ENCODE assay signal across 12 cellular contexts in the genomic region with DNA sequence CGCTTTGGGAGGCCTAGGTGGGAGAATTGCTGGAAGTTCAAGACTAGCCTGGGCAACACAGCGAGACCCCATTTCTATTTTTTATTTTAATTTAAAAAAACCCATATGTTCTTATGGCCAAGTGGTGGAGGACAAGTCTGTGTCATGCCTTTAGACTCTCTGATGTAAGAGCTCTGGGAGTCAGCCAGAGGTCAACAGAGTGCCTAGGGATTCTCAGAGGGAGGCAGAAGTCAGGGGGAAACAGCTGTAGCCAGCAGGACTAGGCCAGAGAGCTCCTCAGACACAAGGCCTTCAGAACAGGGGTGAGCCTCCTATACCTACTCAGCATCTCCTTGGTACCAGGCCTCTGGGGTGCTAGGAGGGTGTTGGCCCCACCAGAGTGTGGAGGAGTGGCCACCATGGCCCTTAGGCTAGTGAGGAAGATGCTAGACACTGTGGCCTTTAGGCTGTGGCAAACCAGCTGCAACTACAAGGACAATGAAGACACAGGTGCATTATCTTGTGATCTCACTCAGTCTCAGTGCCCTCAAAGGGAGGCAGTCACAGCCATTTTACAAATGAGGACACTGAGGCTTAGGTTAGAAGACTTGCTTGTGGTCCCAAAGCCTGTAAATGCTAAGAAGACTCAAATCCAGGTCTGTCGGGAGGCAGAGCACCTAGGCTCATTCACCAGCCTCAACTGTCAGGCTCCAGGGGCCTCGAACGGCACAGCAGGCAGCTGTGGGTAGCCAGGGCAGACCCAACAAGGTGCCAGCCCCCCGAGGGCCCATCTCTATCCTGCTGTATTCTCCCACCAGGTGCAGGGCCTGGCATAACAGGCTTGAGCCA. TPM values are rescaled to one million over a fixed set of nuclear protein-coding genes. Genes with fewer than 3 reads are reported as not detected.
DNase-seq lines count a peak whose midpoint lies in the region; ATAC-seq, FAIRE-seq and TF ChIP-seq lines count a peak whose summit lies in the region.
"Had no signal": no experiment of that assay in that cellular context is flagged by ENCODE, and none has a peak within 500 bp of the region (broad histone marks: within the 10 kb centered on the region; RNA-seq: fewer than 3 reads in every experiment).

No MANE protein-coding gene starts in this region.

- H3K4me3 ChIP-seq in osteoblast (ENCODE audit: insufficient read depth, low read length): no peak overlapping the region
- no peak overlapping the region for H3K4me3 ChIP-seq in small intestine (ENCODE audit: low read depth in 1 of 2, low read length in 2 of 2)

- peak overlapping the region; percentile 21 for H3K27ac Mint-ChIP-seq in CD4-positive, alpha-beta T cell
- H3K27ac Mint-ChIP-seq: activated naive CD4-positive, alpha-beta T cell treated with anti-CD3 and anti-CD28 coated beads, Interleukin-2, amount 50 U/mL, for 24 hours had no signal

- peak; percentile 13 for ATAC-seq in CD4-positive, alpha-beta T cell (ENCODE audit: poor library complexity)
- ATAC-seq in GM19351 (IDR thresholded peaks at IDR 0.05; ENCODE audit: unreplicated experiment) (no peak), GM19328 (IDR thresholded peaks at IDR 0.05; ENCODE audit: unreplicated experiment) (no peak)

- no peaks in the 10 kb centered on the region for H3K36me3 ChIP-seq in osteoblast (ENCODE audit: insufficient read depth, low read length)
- H3K36me3 ChIP-seq in small intestine (ENCODE audit: control insufficient read depth in 2 of 2, insufficient read depth in 2 of 2, low read length in 2 of 2): no peaks in the 10 kb centered on the region

- TF ChIP-seq CTCF in CD4-positive, alpha-beta T cell (IDR thresholded peaks at IDR 0.05): no peak
- TF ChIP-seq CTCF in osteoblast (IDR thresholded peaks at IDR 0.05; ENCODE audit: extremely low read depth, low read depth, low read length): no peak

- H3K4me3 Mint-ChIP-seq in CD4-positive, alpha-beta T cell: no peak overlapping the region
- H3K4me3 Mint-ChIP-seq: activated naive CD4-positive, alpha-beta T cell treated with anti-CD3 and anti-CD28 coated beads, Interleukin-2, amount 50 U/mL, for 24 hours had no signal

- H3K4me2 ChIP-seq in osteoblast (ENCODE audit: insufficient read depth, low read length): peak overlapping the region; percentile 43

- H3K36me3 Mint-ChIP-seq in CD4-positive, alpha-beta T cell (ENCODE audit: low read depth): peaks cover 2% of the 10 kb centered on the region
- H3K36me3 Mint-ChIP-seq: activated naive CD4-positive, alpha-beta T cell treated with anti-CD3 and anti-CD28 coated beads, Interleukin-2, amount 50 U/mL, for 24 hours had no signal

- no peaks in the 10 kb centered on the region for H3K9me3 ChIP-seq in CD4-positive, alpha-beta T cell (ENCODE audit: control insufficient read depth, low read length)
- H3K9me3 ChIP-seq in osteoblast (ENCODE audit: low read depth, low read length) (no peaks in the 10 kb centered on the region), small intestine (ENCODE audit: control insufficient read depth, low read depth) (no peaks in the 10 kb centered on the region)

- no peak overlapping the region for H3K27ac ChIP-seq in CD4-positive, alpha-beta T cell (ENCODE audit: low read depth, low read length)
- H3K27ac ChIP-seq in osteoblast (ENCODE audit: low read depth, low read length) (peak overlapping the region; percentile 45), small intestine (ENCODE audit: low read depth in 1 of 2, low read length in 1 of 2) (peak overlapping the region in 1 of 2 donors; percentile 61)

- H3K4me1 ChIP-seq in osteoblast (ENCODE audit: insufficient read depth, low read length) (peaks cover 27% of the 10 kb centered on the region), small intestine (ENCODE audit: control insufficient read depth in 2 of 2, insufficient read depth in 1 of 2, low read depth in 1 of 2, low read length in 1 of 2) (no peaks in the 10 kb centered on the region)

- POLR2A ChIA-PET in CD4-positive, alpha-beta T cell (lab: Charles Lee): interaction anchor here (0.6 to 2.5 kb wide), 4 partner anchors 15 to 42 kb away, joined by 3 to 6 read pairs (median 4); partner anchors contain the start of genes PRPF19 and TMEM109

- no peaks in the 10 kb centered on the region for H3K9me3 Mint-ChIP-seq in CD4-positive, alpha-beta T cell
- H3K9me3 Mint-ChIP-seq: activated naive CD4-positive, alpha-beta T cell treated with anti-CD3 and anti-CD28 coated beads, Interleukin-2, amount 50 U/mL, for 24 hours had no signal

- H3K27me3 ChIP-seq in CD4-positive, alpha-beta T cell (ENCODE audit: control insufficient read depth, insufficient read depth, low read length): no peaks in the 10 kb centered on the region
- H3K27me3 ChIP-seq in osteoblast (ENCODE audit: insufficient read depth, low read length) (peaks cover 6% of the 10 kb centered on the region), small intestine (ENCODE audit: control insufficient read depth in 2 of 2, insufficient read depth in 2 of 2, low read length in 2 of 2) (no peaks in the 10 kb centered on the region)

- intact Hi-C loops in CD4-positive, alpha-beta T cell (cut with DNase I, micrococcal nuclease): no loop called here

- FAIRE-seq in small intestine (lab: Jason Lieb, UNC): no peak

- no peaks in the 10 kb centered on the region for H3K79me2 ChIP-seq in osteoblast (ENCODE audit: insufficient read depth, low read length)

- peaks cover 7% of the 10 kb centered on the region for H3K4me1 Mint-ChIP-seq in CD4-positive, alpha-beta T cell (ENCODE audit: low read depth)

- no peak overlapping the region for H2AFZ ChIP-seq in osteoblast (ENCODE audit: low read length)

- CTCF ChIA-PET in CD4-positive, alpha-beta T cell (lab: Charles Lee): no interaction called here

- DNase-seq in CD4-positive, alpha-beta T cell: no peak
- peak; percentile 70 for DNase-seq in M059J (ENCODE audit: low read depth)
- peak; percentile 30 for DNase-seq in dermis blood vessel endothelial cell
- DNase-seq in osteoblast (ENCODE audit: insufficient read length, low spot score, missing footprints): peak; percentile 73
- DNase-seq in NCI-H128 (lab: John Stamatoyannopoulos, UW; ENCODE audit: unreplicated experiment): no peak
- no peak for DNase-seq in small intestine
- DNase-seq: Karpas-422; NK-92 treated with Interleukin-12 subunit alpha and Interleukin-12 subunit beta, amount 100 ng/mL, for 24 hours; occipital lobe had no signal

- WGBS in small intestine, 3 donors: 88 to 95% (median 88%) methylated on average over 6 of the region's 6 CpGs

- no peaks in the 10 kb centered on the region for H3K27me3 Mint-ChIP-seq in CD4-positive, alpha-beta T cell
- H3K27me3 Mint-ChIP-seq: activated naive CD4-positive, alpha-beta T cell treated with anti-CD3 and anti-CD28 coated beads, Interleukin-2, amount 50 U/mL, for 24 hours had no signal

- no peaks in the 10 kb centered on the region for H4K20me1 ChIP-seq in osteoblast (ENCODE audit: insufficient read depth, low read length)

RNA-seq across cellular contexts. Expression of gene ZP1, which starts 5.0 kb away (rescaled TPM):
- total RNA-seq in CD4-positive, alpha-beta T cell: under 1 TPM in 1 of 2 experiments, not detected in 1; 0.20 TPM
- 1.3 TPM in 1 of 2 replicates, not detected in the other for total RNA-seq in M059J (2014; rRNA removed; shearing (Covaris generic))
- total RNA-seq in dermis blood vessel endothelial cell (not detected in 2 replicates), osteoblast (under 0.01 and 0.36 TPM in 2 replicates)
- polyA plus RNA-seq in small intestine: 1 to 10 TPM in 1 of 3 donors, under 1 TPM in 1, not detected in 1; 0.33 to 2.7 TPM
- total RNA-seq: occipital lobe had no signal

RNA-seq across cellular contexts. Expression of gene PTGDR2, which starts 16.6 kb away (rescaled TPM):
- under 1 TPM; 0.36 TPM for total RNA-seq in CD4-positive, alpha-beta T cell
- 0.07 TPM in 1 of 2 replicates, not detected in the other for total RNA-seq in M059J (2014; rRNA removed; shearing (Covaris generic))
- total RNA-seq in dermis blood vessel endothelial cell: 0.05 TPM in 1 of 2 replicates, not detected in the other
- not detected in 2 replicates for total RNA-seq in osteoblast
- 1 to 10 TPM in 2 of 3 donors, under 1 TPM in 1; 0.45 to 3.5 (median 3.2) TPM for polyA plus RNA-seq in small intestine

RNA-seq across cellular contexts. Expression of gene CCDC86, which starts 30.4 kb away (rescaled TPM):
- 1 to 10 TPM; 8.0 to 9.0 TPM for total RNA-seq in CD4-positive, alpha-beta T cell
- 13.9 and 19.7 TPM in 2 replicates for total RNA-seq in M059J (2014; rRNA removed; shearing (Covaris generic))
- total RNA-seq in dermis blood vessel endothelial cell (14.0 and 31.2 TPM in 2 replicates), osteoblast (6.2 and 7.4 TPM in 2 replicates)
- polyA plus RNA-seq in small intestine: 10 to 100 TPM; 10.5 to 23.7 (median 10.8) TPM

RNA-seq across cellular contexts. Expression of gene PRPF19, which starts 34.0 kb away (rescaled TPM):
- total RNA-seq in CD4-positive, alpha-beta T cell: 10 to 100 TPM; 63.2 to 67.3 TPM
- total RNA-seq in M059J (2014; rRNA removed; shearing (Covaris generic)): 117 and 122 TPM in 2 replicates
- total RNA-seq in dermis blood vessel endothelial cell (45.8 and 79.6 TPM in 2 replicates), osteoblast (39.8 and 46.0 TPM in 2 replicates)
- polyA plus RNA-seq in small intestine: 10 to 100 TPM; 47.9 to 99.8 (median 61.6) TPM

RNA-seq across cellular contexts. Expression of gene TMEM109, which starts 41.6 kb away (rescaled TPM):
- total RNA-seq in CD4-positive, alpha-beta T cell: 10 to 100 TPM; 27.8 to 32.9 TPM
- total RNA-seq in M059J (2014; rRNA removed; shearing (Covaris generic)): 47.7 and 77.7 TPM in 2 replicates
- total RNA-seq in dermis blood vessel endothelial cell (63.6 and 114 TPM in 2 replicates), osteoblast (36.6 and 38.6 TPM in 2 replicates)
- polyA plus RNA-seq in small intestine: 10 to 100 TPM; 14.1 to 63.7 (median 30.5) TPM

Comparison
In these comparisons a context has a peak if more than half of its experiments do, and no peak if none do; other contexts are left out.
1. DNase-seq: peak in M059J (single experiment), dermis blood vessel endothelial cell (single experiment) and osteoblast (single experiment); none in CD4-positive, alpha-beta T cell (0 of 10), NCI-H128 (single experiment) and small intestine (single experiment).